Comparison of ENCODE assay signal across 1 cellular context in the genomic region with DNA sequence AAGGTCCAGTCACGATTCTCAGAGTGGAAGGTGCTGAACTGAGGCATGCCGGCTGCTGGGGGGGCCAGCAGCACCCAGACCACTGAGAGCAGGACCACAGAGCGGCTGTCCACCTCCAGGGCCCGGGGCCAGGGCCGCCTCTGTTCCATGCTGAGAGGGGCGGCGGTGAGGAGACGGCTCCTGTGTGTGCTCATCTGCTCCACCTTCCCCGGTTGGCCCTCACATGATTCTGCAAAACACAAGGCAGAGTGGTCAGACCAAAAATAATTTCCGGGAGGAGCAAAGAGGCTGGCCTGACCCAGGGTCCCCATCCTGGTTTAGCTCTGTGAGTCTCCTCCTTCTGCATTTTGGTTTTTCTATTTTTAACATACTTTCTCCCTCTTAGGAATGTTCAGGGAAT.
TF ChIP-seq lines count a peak whose summit lies in the region.

No MANE protein-coding gene starts in this region.

TF ChIP-seq in IMR-90, 13 proteins besides CTCF, POLR2A, EP300 and RAD21:
- TF ChIP-seq SMC3 (IDR thresholded peaks at IDR 0.05; ENCODE audit: low read depth, low read length) (no peak), RFX5 (IDR thresholded peaks at IDR 0.05; ENCODE audit: low read depth, low read length) (no peak), MAZ (IDR thresholded peaks at IDR 0.05; ENCODE audit: borderline replicate concordance, low read depth, low read length) (no peak), BHLHE40 (IDR thresholded peaks at IDR 0.05; ENCODE audit: low read depth, low read length) (no peak), MAFK (IDR thresholded peaks at IDR 0.05; ENCODE audit: low read depth, low read length) (no peak), CEBPB (IDR thresholded peaks at IDR 0.05; ENCODE audit: low read depth, low read length) (no peak)
- TF ChIP-seq, protein P1, sequence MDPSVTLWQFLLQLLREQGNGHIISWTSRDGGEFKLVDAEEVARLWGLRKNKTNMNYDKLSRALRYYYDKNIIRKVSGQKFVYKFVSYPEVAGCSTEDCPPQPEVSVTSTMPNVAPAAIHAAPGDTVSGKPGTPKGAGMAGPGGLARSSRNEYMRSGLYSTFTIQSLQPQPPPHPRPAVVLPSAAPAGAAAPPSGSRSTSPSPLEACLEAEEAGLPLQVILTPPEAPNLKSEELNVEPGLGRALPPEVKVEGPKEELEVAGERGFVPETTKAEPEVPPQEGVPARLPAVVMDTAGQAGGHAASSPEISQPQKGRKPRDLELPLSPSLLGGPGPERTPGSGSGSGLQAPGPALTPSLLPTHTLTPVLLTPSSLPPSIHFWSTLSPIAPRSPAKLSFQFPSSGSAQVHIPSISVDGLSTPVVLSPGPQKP (IDR thresholded peaks at IDR 0.05; ENCODE audit: borderline replicate concordance, low read depth, low read length), result no peak
